In genomic region chrX:132708529-132708928, GRCh38 we compare ENCODE assay signal across 35 cellular contexts.
DNase-seq lines count a peak whose midpoint lies in the region; ATAC-seq, FAIRE-seq and TF ChIP-seq lines count a peak whose summit lies in the region.
"Had no signal": no experiment of that assay in that cellular context is flagged by ENCODE, and none has a peak within 500 bp of the region (broad histone marks: within the 10 kb centered on the region; RNA-seq: fewer than 3 reads in every experiment).

No MANE protein-coding gene starts in this region.

- ATAC-seq in GM23338 (peak; percentile 62), GM21447 (IDR thresholded peaks at IDR 0.05; ENCODE audit: unreplicated experiment) (no peak)
- ATAC-seq: A549; CD8-positive, alpha-beta T cell had no signal

- peaks cover 22% of the 10 kb centered on the region for H3K4me1 Mint-ChIP-seq in GM23338
- H3K4me1 Mint-ChIP-seq in astrocyte (ENCODE audit: low read depth, unreplicated experiment): peaks cover 10% of the 10 kb centered on the region
- H3K4me1 Mint-ChIP-seq: B cell; CD4-positive, CD25-positive, alpha-beta regulatory T cell had no signal

- H3K36me3 ChIP-seq in GM23338 (ENCODE audit: insufficient read depth): no peaks in the 10 kb centered on the region
- no peaks in the 10 kb centered on the region for H3K36me3 ChIP-seq in astrocyte (ENCODE audit: insufficient read depth, low read length)
- H3K36me3 ChIP-seq: BE2C; BLaER1; BLaER1 treated with 17β-estradiol and CSF1 and Interleukin-3, amounts not matched to agents 10 nM and 100 nM had no signal

- no peaks in the 10 kb centered on the region for H3K9me3 ChIP-seq in astrocyte (ENCODE audit: insufficient read depth, low read depth, low read length)
- H3K9me3 ChIP-seq: A549; BE2C; BLaER1; BLaER1 treated with 17β-estradiol and CSF1 and Interleukin-3, amounts not matched to agents 10 nM and 100 nM; Caco-2 had no signal

- H3K27ac Mint-ChIP-seq in GM23338 (no peak overlapping the region), astrocyte (ENCODE audit: unreplicated experiment) (no peak overlapping the region)
- H3K27ac Mint-ChIP-seq: B cell; CD14-positive monocyte; CD4-positive, alpha-beta memory T cell; CD4-positive, alpha-beta T cell; CD4-positive, CD25-positive, alpha-beta regulatory T cell; CD8-positive, alpha-beta memory T cell; CD8-positive, alpha-beta T cell had no signal

- H3K9ac ChIP-seq in astrocyte (ENCODE audit: low read length): no peak overlapping the region
- H3K9ac ChIP-seq: BLaER1; BLaER1 treated with 17β-estradiol and CSF1 and Interleukin-3, amounts not matched to agents 10 nM and 100 nM had no signal

- H3K4me2 ChIP-seq in GM23338 (no peak overlapping the region), astrocyte (ENCODE audit: low read length) (no peak overlapping the region)
- H3K4me2 ChIP-seq: A549; BLaER1; BLaER1 treated with 17β-estradiol and CSF1 and Interleukin-3, amounts not matched to agents 10 nM and 100 nM had no signal

- H3K9me2 ChIP-seq in GM23338 (ENCODE audit: insufficient read depth): no peaks in the 10 kb centered on the region

- FAIRE-seq in astrocyte (lab: Jason Lieb, UNC): peak; percentile 74
- FAIRE-seq: A204.1, D721Med had no signal

- H3K27ac ChIP-seq in GM23338 (ENCODE audit: low read depth) (no peak overlapping the region), astrocyte (ENCODE audit: low read depth, low read length) (no peak overlapping the region)
- H3K27ac ChIP-seq: 22Rv1; A549; BLaER1; BLaER1 treated with 17β-estradiol and CSF1 and Interleukin-3, amounts not matched to agents 10 nM and 100 nM; C4-2B had no signal

- H3K27me3 ChIP-seq in GM23338 (ENCODE audit: insufficient read depth) (no peaks in the 10 kb centered on the region), astrocyte (ENCODE audit: insufficient read depth, low read length) (no peaks in the 10 kb centered on the region)
- H3K27me3 ChIP-seq: BE2C had no signal

- H3K4me3 Mint-ChIP-seq in GM23338: no peak overlapping the region
- no peak overlapping the region for H3K4me3 Mint-ChIP-seq in astrocyte (ENCODE audit: unreplicated experiment)
- H3K4me3 Mint-ChIP-seq: B cell; CD14-positive monocyte; CD4-positive, alpha-beta memory T cell; CD4-positive, alpha-beta T cell; CD4-positive, CD25-positive, alpha-beta regulatory T cell; CD8-positive, alpha-beta memory T cell; CD8-positive, alpha-beta T cell had no signal

- H3K79me2 ChIP-seq in GM23338 (replicated peaks; ENCODE audit: insufficient read depth): no peaks in the 10 kb centered on the region
- H3K79me2 ChIP-seq in astrocyte (ENCODE audit: insufficient read depth, low read length): no peaks in the 10 kb centered on the region

- no peaks in the 10 kb centered on the region for H3K9me3 Mint-ChIP-seq in GM23338
- H3K9me3 Mint-ChIP-seq in astrocyte (ENCODE audit: unreplicated experiment): no peaks in the 10 kb centered on the region
- H3K9me3 Mint-ChIP-seq: CD4-positive, alpha-beta T cell; CD4-positive, CD25-positive, alpha-beta regulatory T cell; CD8-positive, alpha-beta memory T cell; CD8-positive, alpha-beta T cell had no signal

- no peaks in the 10 kb centered on the region for H3F3A ChIP-seq in GM23338 (replicated peaks; ENCODE audit: low read depth)

- H3K4me1 ChIP-seq in GM23338 (ENCODE audit: insufficient read depth) (no peaks in the 10 kb centered on the region), astrocyte (ENCODE audit: insufficient read depth, low read length) (no peaks in the 10 kb centered on the region)
- H3K4me1 ChIP-seq: A549, BE2C, BLaER1, Caco-2 had no signal

- H3K36me3 Mint-ChIP-seq in GM23338 (ENCODE audit: low read depth) (no peaks in the 10 kb centered on the region), astrocyte (ENCODE audit: low read depth, unreplicated experiment) (no peaks in the 10 kb centered on the region)
- H3K36me3 Mint-ChIP-seq: CD14-positive monocyte; CD4-positive, alpha-beta memory T cell; CD4-positive, CD25-positive, alpha-beta regulatory T cell; CD8-positive, alpha-beta memory T cell; CD8-positive, alpha-beta T cell had no signal

- TF ChIP-seq CTCF in GM23338 (conservative IDR thresholded peaks at IDR 0.05; ENCODE audit: low read depth in 2 of 2) (no peak), astrocyte (IDR thresholded peaks at IDR 0.05; ENCODE audit: insufficient read depth, low read depth, low read length) (no peak)

- no peaks in the 10 kb centered on the region for H3K27me3 Mint-ChIP-seq in GM23338 (ENCODE audit: insufficient read depth, low read depth, poor library complexity)
- H3K27me3 Mint-ChIP-seq in astrocyte (ENCODE audit: low read depth, unreplicated experiment): no peaks in the 10 kb centered on the region
- H3K27me3 Mint-ChIP-seq: B cell; CD4-positive, alpha-beta T cell; CD4-positive, CD25-positive, alpha-beta regulatory T cell had no signal

- H4K20me1 ChIP-seq in GM23338 (replicated peaks; ENCODE audit: insufficient read depth) (no peaks in the 10 kb centered on the region), astrocyte (ENCODE audit: insufficient read depth, low read length) (no peaks in the 10 kb centered on the region)

- DNase-seq in ELF-1 (ENCODE audit: low read depth, low spot score) (peak; percentile 56), GM23338 (ENCODE audit: low spot score) (no peak), astrocyte (ENCODE audit: low read depth) (no peak), NCI-H226 (no peak)
- DNase-seq in activated effector memory CD4-positive, alpha-beta T cell treated with Interleukin-2 at 50 U/mL for 16 hours: no peak
- DNase-seq: 8988T; ACHN; AML-193; BE2C; C1 segment of cervical spinal cord; Caco-2; Calu3; CD4-positive, alpha-beta memory T cell; CD4-positive, alpha-beta T cell; CD4-positive, CD25-positive, alpha-beta regulatory T cell; CD8-positive, alpha-beta memory T cell; CD8-positive, alpha-beta T cell; COR-L47; DMS 273 treated with DMSO at 0.1 percent for 48 hours; DMS153; DMS53; DMS79; DMS79 treated with DMSO at 0.1 percent for 48 hours; DND-41; EL had no signal

- H3K4me3 ChIP-seq in GM23338 (no peak overlapping the region), astrocyte (ENCODE audit: insufficient read depth, low read depth, low read length) (no peak overlapping the region)
- H3K4me3 ChIP-seq: A549; BLaER1; BLaER1 treated with 17β-estradiol and CSF1 and Interleukin-3, amounts not matched to agents 10 nM and 100 nM had no signal

- H2AFZ ChIP-seq in GM23338 (no peak overlapping the region), astrocyte (ENCODE audit: low read depth, low read length) (no peak overlapping the region)

TF ChIP-seq in GM23338, 12 proteins besides CTCF, POLR2A, EP300 and RAD21 (continues in another document):
- TF ChIP-seq, protein P1, sequence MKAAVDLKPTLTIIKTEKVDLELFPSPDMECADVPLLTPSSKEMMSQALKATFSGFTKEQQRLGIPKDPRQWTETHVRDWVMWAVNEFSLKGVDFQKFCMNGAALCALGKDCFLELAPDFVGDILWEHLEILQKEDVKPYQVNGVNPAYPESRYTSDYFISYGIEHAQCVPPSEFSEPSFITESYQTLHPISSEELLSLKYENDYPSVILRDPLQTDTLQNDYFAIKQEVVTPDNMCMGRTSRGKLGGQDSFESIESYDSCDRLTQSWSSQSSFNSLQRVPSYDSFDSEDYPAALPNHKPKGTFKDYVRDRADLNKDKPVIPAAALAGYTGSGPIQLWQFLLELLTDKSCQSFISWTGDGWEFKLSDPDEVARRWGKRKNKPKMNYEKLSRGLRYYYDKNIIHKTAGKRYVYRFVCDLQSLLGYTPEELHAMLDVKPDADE (IDR thresholded peaks at IDR 0.05): no peak
- TF ChIP-seq STAT1 (IDR thresholded peaks at IDR 0.05; ENCODE audit: unreplicated experiment): no peak
- TF ChIP-seq EZH2 (IDR thresholded peaks at IDR 0.05; ENCODE audit: low read depth, unreplicated experiment): no peak
- no peak for TF ChIP-seq ZNF114 (CRISPR knock-in tag; IDR thresholded peaks at IDR 0.05)
- no peak for TF ChIP-seq REST (IDR thresholded peaks at IDR 0.05; ENCODE audit: unreplicated experiment)
- no peak for TF ChIP-seq POLR2AphosphoS5 (IDR thresholded peaks at IDR 0.05; ENCODE audit: low read depth)
- TF ChIP-seq CREB1 (CRISPR knock-in tag; IDR thresholded peaks at IDR 0.05; ENCODE audit: low read depth): no peak
- no peak for TF ChIP-seq EZH2phosphoT487 (IDR thresholded peaks at IDR 0.05; ENCODE audit: unreplicated experiment)
- no peak for TF ChIP-seq JUNB (IDR thresholded peaks at IDR 0.05; ENCODE audit: unreplicated experiment)
- TF ChIP-seq NANOG (IDR thresholded peaks at IDR 0.05; ENCODE audit: borderline replicate concordance): no peak
